21 cellular contexts compared by ENCODE assay signal in genomic region chr5:179475211-179475840, GRCh38.
DNase-seq lines count a peak whose midpoint lies in the region; ATAC-seq, FAIRE-seq and TF ChIP-seq lines count a peak whose summit lies in the region.
"Had no signal": no experiment of that assay in that cellular context is flagged by ENCODE, and none has a peak within 500 bp of the region (broad histone marks: within the 10 kb centered on the region; RNA-seq: fewer than 3 reads in every experiment).

No MANE protein-coding gene starts in this region.

- H3K27me3 Mint-ChIP-seq in neural crest cell (ENCODE audit: low read depth) = no peaks in the 10 kb centered on the region

- H3K4me3 Mint-ChIP-seq in neural crest cell = no peak overlapping the region
- H3K4me3 Mint-ChIP-seq: activated CD8-positive, alpha-beta T cell treated with anti-CD3 and anti-CD28 coated beads for 36 hours; T-cell had no signal

- peak; percentile 48 for FAIRE-seq in HTR-8/SVneo (lab: Jason Lieb, UNC)
- FAIRE-seq: GM12892, islet of Langerhans had no signal

- DNase-seq in DMS 273 treated with DMSO at 0.1 percent for 48 hours (lab: John Stamatoyannopoulos, UW) (peak; percentile 13), HTR-8/SVneo (ENCODE audit: insufficient read length, low spot score) (no peak), neural crest cell (ENCODE audit: low read depth, low spot score) (no peak), WERI-Rb-1 (no peak)
- DNase-seq: activated CD8-positive, alpha-beta T cell treated with anti-CD3 and anti-CD28 coated beads for 36 hours; caudate nucleus; effector CD4-positive, alpha-beta T cell; GOT3; heart left ventricle; NCI-H1694; NCI-H510A treated with DMSO at 0.1 percent for 48 hours; SHP77; stimulated activated CD4-positive, alpha-beta T cell treated with anti-CD3 and anti-CD28 coated beads, Interleukin-4, amount 100 ng/mL, for 24 hours; T-cell had no signal

- peaks cover 16% of the 10 kb centered on the region for H3K4me1 Mint-ChIP-seq in neural crest cell
- H3K4me1 Mint-ChIP-seq: T-cell had no signal

- ATAC-seq in HG03025 (IDR thresholded peaks at IDR 0.05; ENCODE audit: low FRiP score, unreplicated experiment) (no peak), HG02885 (IDR thresholded peaks at IDR 0.05; ENCODE audit: poor library complexity, unreplicated experiment) (no peak)
- ATAC-seq: activated CD8-positive, alpha-beta T cell treated with anti-CD3 and anti-CD28 coated beads for 36 hours; T-cell had no signal

- H3K36me3 ChIP-seq in ectodermal cell (ENCODE audit: control insufficient read depth, insufficient read depth, low read length) (no peaks in the 10 kb centered on the region), WERI-Rb-1 (no peaks in the 10 kb centered on the region)
- H3K36me3 ChIP-seq: heart left ventricle, suprapubic skin had no signal

- peaks cover 1% of the 10 kb centered on the region for H3K9me3 Mint-ChIP-seq in neural crest cell
- H3K9me3 Mint-ChIP-seq: activated CD8-positive, alpha-beta T cell treated with anti-CD3 and anti-CD28 coated beads for 36 hours; T-cell had no signal

- H3K27ac Mint-ChIP-seq in neural crest cell (ENCODE audit: unreplicated experiment) = peak overlapping the region; percentile 54
- H3K27ac Mint-ChIP-seq: activated CD8-positive, alpha-beta T cell treated with anti-CD3 and anti-CD28 coated beads for 36 hours; T-cell had no signal

- no peak overlapping the region for H3K4me3 ChIP-seq in ectodermal cell (ENCODE audit: insufficient read depth, low read depth, low read length)
- H3K4me3 ChIP-seq in WERI-Rb-1 (ENCODE audit: low read depth, low read length) = no peak overlapping the region
- H3K4me3 ChIP-seq: heart left ventricle, suprapubic skin had no signal

- TF ChIP-seq CTCF in neural crest cell (conservative IDR thresholded peaks at IDR 0.05) (no peak), WERI-Rb-1 (IDR thresholded peaks at IDR 0.05; ENCODE audit: low read depth, low read length) (no peak)

- H3K27me3 ChIP-seq in ectodermal cell (ENCODE audit: control insufficient read depth, insufficient read depth, low read length, poor library complexity, severe bottlenecking) (no peaks in the 10 kb centered on the region), WERI-Rb-1 (ENCODE audit: insufficient read depth, low read depth, severe bottlenecking) (no peaks in the 10 kb centered on the region)
- H3K27me3 ChIP-seq: suprapubic skin had no signal

- H3K27ac ChIP-seq in ectodermal cell (ENCODE audit: insufficient read depth, low read depth, low read length, poor library complexity, severe bottlenecking) (peak overlapping the region; percentile 44), WERI-Rb-1 (no peak overlapping the region)
- H3K27ac ChIP-seq: suprapubic skin, VCaP had no signal

- no peaks in the 10 kb centered on the region for H3K36me3 Mint-ChIP-seq in neural crest cell (ENCODE audit: low read depth)
- H3K36me3 Mint-ChIP-seq: T-cell had no signal

- 66% methylated on average over 22 of the region's 22 CpGs for WGBS in ectodermal cell, 2 experiments

- no peaks in the 10 kb centered on the region for H3K9me3 ChIP-seq in ectodermal cell (ENCODE audit: control insufficient read depth, low read length)
- no peaks in the 10 kb centered on the region for H3K9me3 ChIP-seq in WERI-Rb-1 (ENCODE audit: severe bottlenecking)
- H3K9me3 ChIP-seq: heart left ventricle, suprapubic skin had no signal

- H3K4me1 ChIP-seq in ectodermal cell (ENCODE audit: control insufficient read depth, insufficient read depth, low read length) = peaks cover 12% of the 10 kb centered on the region
- H3K4me1 ChIP-seq: heart left ventricle, suprapubic skin had no signal
